ENCODE assay signal across 1 cellular context in the genomic region with DNA sequence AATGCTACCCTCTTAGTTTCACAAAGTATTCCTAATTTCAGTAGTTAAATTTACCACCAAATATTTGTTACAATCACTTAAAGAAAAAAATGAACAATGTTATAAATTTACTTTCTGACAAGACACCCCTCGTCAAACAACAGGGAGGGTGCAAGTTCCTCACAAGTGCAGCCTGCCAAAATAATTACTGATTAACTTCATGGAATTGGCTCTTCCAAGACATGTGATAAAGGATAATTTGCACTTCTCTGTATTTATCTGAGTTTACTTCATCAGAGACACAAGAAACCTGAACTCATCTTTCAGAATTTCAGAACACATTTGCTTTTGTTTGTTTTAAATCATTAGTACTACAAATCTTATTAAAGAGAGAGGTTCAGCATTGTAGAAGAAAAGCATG.
TF ChIP-seq lines count a peak whose summit lies in the region.

No MANE protein-coding gene starts in this region.

TF ChIP-seq in A549, 52 proteins besides CTCF, POLR2A, EP300 and RAD21 (continued from another document):
- TF ChIP-seq, protein P1, sequence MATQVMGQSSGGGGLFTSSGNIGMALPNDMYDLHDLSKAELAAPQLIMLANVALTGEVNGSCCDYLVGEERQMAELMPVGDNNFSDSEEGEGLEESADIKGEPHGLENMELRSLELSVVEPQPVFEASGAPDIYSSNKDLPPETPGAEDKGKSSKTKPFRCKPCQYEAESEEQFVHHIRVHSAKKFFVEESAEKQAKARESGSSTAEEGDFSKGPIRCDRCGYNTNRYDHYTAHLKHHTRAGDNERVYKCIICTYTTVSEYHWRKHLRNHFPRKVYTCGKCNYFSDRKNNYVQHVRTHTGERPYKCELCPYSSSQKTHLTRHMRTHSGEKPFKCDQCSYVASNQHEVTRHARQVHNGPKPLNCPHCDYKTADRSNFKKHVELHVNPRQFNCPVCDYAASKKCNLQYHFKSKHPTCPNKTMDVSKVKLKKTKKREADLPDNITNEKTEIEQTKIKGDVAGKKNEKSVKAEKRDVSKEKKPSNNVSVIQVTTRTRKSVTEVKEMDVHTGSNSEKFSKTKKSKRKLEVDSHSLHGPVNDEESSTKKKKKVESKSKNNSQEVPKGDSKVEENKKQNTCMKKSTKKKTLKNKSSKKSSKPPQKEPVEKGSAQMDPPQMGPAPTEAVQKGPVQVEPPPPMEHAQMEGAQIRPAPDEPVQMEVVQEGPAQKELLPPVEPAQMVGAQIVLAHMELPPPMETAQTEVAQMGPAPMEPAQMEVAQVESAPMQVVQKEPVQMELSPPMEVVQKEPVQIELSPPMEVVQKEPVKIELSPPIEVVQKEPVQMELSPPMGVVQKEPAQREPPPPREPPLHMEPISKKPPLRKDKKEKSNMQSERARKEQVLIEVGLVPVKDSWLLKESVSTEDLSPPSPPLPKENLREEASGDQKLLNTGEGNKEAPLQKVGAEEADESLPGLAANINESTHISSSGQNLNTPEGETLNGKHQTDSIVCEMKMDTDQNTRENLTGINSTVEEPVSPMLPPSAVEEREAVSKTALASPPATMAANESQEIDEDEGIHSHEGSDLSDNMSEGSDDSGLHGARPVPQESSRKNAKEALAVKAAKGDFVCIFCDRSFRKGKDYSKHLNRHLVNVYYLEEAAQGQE (IDR thresholded peaks at IDR 0.05), result no peak
- TF ChIP-seq KDM1A (IDR thresholded peaks at IDR 0.05; ENCODE audit: low read depth) (no peak), POLR2AphosphoS2 (conservative IDR thresholded peaks at IDR 0.05; ENCODE audit: low read length) (no peak), ZNF302 (CRISPR knock-in tag; IDR thresholded peaks at IDR 0.05) (no peak), GATA3 (IDR thresholded peaks at IDR 0.05; ENCODE audit: borderline replicate concordance) (no peak), HOXB5 (CRISPR knock-in tag; IDR thresholded peaks at IDR 0.05) (no peak), HOXB13 (CRISPR knock-in tag; IDR thresholded peaks at IDR 0.05; ENCODE audit: low read depth) (no peak), HOXA7 (CRISPR knock-in tag; IDR thresholded peaks at IDR 0.05) (no peak), HEYL (CRISPR knock-in tag; IDR thresholded peaks at IDR 0.05) (no peak), EHMT2 (IDR thresholded peaks at IDR 0.05; ENCODE audit: low read depth) (no peak)
- TF ChIP-seq, protein P2, sequence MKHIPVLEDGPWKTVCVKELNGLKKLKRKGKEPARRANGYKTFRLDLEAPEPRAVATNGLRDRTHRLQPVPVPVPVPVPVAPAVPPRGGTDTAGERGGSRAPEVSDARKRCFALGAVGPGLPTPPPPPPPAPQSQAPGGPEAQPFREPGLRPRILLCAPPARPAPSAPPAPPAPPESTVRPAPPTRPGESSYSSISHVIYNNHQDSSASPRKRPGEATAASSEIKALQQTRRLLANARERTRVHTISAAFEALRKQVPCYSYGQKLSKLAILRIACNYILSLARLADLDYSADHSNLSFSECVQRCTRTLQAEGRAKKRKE (CRISPR knock-in tag; IDR thresholded peaks at IDR 0.05; ENCODE audit: low read depth), result no peak
